8 cellular contexts compared by ENCODE assay signal in the genomic region with DNA sequence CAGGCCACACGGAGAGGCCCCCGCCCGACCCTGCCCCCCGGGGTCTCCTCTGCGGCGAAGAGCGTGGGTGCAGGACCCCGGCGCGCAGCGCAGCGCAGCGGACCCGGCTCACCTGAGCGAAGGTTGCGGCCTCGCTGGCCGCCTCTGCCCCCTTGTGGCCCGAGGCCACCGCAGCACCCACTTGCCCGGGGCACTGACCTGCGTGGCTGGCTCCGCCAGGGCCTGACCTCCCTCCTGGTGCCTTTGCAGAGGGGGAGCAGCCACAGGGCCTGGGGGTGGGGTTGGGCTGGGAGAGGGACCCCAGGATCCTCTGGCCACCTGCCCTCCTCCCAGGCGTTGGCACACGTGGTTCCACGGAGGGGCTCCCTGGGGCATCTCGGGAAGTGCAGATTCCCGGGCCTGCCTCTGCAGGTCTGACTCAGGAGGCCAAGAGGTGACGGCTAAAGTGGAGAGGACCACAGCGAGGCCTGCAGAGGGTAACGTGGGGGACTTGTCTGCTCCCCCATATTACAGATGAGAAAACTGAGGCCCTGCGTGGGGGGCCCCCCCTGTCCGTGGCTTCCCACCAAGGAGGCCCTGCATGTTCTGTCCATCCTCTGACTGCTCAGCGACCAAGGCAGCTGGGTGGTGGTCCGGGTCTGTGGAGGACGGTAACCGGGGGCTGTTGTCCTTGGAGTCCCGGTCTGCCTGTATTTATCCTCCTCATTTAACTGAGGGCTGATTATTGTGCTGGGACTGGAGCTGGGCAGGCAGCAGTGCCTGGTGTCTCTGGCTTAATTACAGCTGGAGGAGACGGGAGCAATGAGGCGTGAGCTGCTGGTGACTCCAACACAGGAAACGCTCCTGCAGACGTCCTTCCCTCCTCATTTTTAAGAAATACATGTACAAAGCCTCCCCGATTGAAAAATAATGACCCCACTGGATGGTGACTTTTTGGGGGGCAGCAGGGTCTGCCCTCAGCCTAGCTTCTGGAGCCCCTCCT.
A peak's percentile ranks its signal among the peaks of the same experiment; 100 is the strongest.
DNase-seq lines count a peak whose midpoint lies in the region; ATAC-seq and TF ChIP-seq lines count a peak whose summit lies in the region.

No MANE protein-coding gene starts in this region.

- H3K27ac ChIP-seq in Karpas-422 (ENCODE audit: low read length) (no peak overlapping the region), neural progenitor cell (no peak overlapping the region)

- no peaks in the 10 kb centered on the region for H3K36me3 Mint-ChIP-seq in activated CD4-positive, alpha-beta T cell treated with anti-CD3 and anti-CD28 coated beads, Interleukin-2, amount 10 ng/mL, durations not matched to agents 24 days and 14 days (ENCODE audit: low read depth)
- H3K36me3 Mint-ChIP-seq in endothelial cell (ENCODE audit: low read depth, unreplicated experiment) (no peaks in the 10 kb centered on the region), neural progenitor cell (no peaks in the 10 kb centered on the region)

- no peaks in the 10 kb centered on the region for H3K9me3 Mint-ChIP-seq in activated CD4-positive, alpha-beta T cell treated with anti-CD3 and anti-CD28 coated beads, Interleukin-2, amount 10 ng/mL, durations not matched to agents 24 days and 14 days
- no peaks in the 10 kb centered on the region for H3K9me3 Mint-ChIP-seq in endothelial cell (ENCODE audit: unreplicated experiment)
- H3K9me3 Mint-ChIP-seq in neural progenitor cell = no peaks in the 10 kb centered on the region

- H3K4me1 ChIP-seq in Karpas-422 (ENCODE audit: low read length) (no peaks in the 10 kb centered on the region), neural progenitor cell (peaks cover 40% of the 10 kb centered on the region)

- TF ChIP-seq CTCF in GM06990 (IDR thresholded peaks at IDR 0.05; ENCODE audit: insufficient read depth, low read length, poor library complexity, severe bottlenecking) (peak; percentile 75), endothelial cell (IDR thresholded peaks at IDR 0.05; ENCODE audit: unreplicated experiment) (peak; percentile 86), neural progenitor cell (IDR thresholded peaks at IDR 0.05) (peak; percentile 72)

- intact Hi-C loops in activated CD4-positive, alpha-beta T cell treated with anti-CD3 and anti-CD28 coated beads, Interleukin-2, amount 10 ng/mL, durations not matched to agents 24 days and 14 days (cut with micrococcal nuclease) = loop anchor here (2.0 kb wide), 1 partner anchor 272 kb away; no protein-coding TSS in a partner anchor

- no peak overlapping the region for H2AFZ ChIP-seq in Karpas-422 (ENCODE audit: low read length)
- no peak overlapping the region for H2AFZ ChIP-seq in neural progenitor cell (replicated peaks)

- peak; percentile 33 for DNase-seq in GM06990 (ENCODE audit: extremely low read depth, insufficient read length)
- DNase-seq in Karpas-422 = peak; percentile 55
- DNase-seq in activated CD4-positive, alpha-beta T cell treated with anti-CD3 and anti-CD28 coated beads, Interleukin-2, amount 10 ng/mL, durations not matched to agents 24 days and 14 days = peak; percentile 87
- peak; percentile 71 for DNase-seq in endothelial cell (ENCODE audit: low spot score)
- peak; percentile 73 for DNase-seq in neural progenitor cell (ENCODE audit: low spot score)
- no peak for DNase-seq in NK-92 (lab: John Stamatoyannopoulos, UW; ENCODE audit: unreplicated experiment)
- no peak for DNase-seq in HCEC 1CT

- ATAC-seq in HG02870 (IDR thresholded peaks at IDR 0.05; ENCODE audit: unreplicated experiment) = no peak

- H3F3A ChIP-seq in neural progenitor cell (ENCODE audit: low read depth) = peaks cover 27% of the 10 kb centered on the region

- H3K27me3 ChIP-seq in GM06990 (replicated peaks; ENCODE audit: control insufficient read depth, insufficient read depth, low read length) (no peaks in the 10 kb centered on the region; the same call in 1 of the 2 replicates), Karpas-422 (ENCODE audit: low read length) (no peaks in the 10 kb centered on the region), neural progenitor cell (no peaks in the 10 kb centered on the region)

- H3K9ac ChIP-seq in Karpas-422 (ENCODE audit: low read length) (no peak overlapping the region), neural progenitor cell (no peak overlapping the region)

- peaks cover 5% of the 10 kb centered on the region for H3K4me1 Mint-ChIP-seq in activated CD4-positive, alpha-beta T cell treated with anti-CD3 and anti-CD28 coated beads, Interleukin-2, amount 10 ng/mL, durations not matched to agents 24 days and 14 days
- H3K4me1 Mint-ChIP-seq in endothelial cell (ENCODE audit: unreplicated experiment) (peaks cover 6% of the 10 kb centered on the region), neural progenitor cell (peaks cover 38% of the 10 kb centered on the region)

- 0 out of 2 replicates have a peak, but pooled peaks cover 3% of the 10 kb centered on the region for H4K20me1 ChIP-seq in Karpas-422 (ENCODE audit: insufficient read depth, low read depth, low read length)
- H4K20me1 ChIP-seq in neural progenitor cell (ENCODE audit: low read depth) = no peaks in the 10 kb centered on the region

- no peaks in the 10 kb centered on the region for H3K36me3 ChIP-seq in GM06990 (ENCODE audit: control insufficient read depth, insufficient read depth, low read length)
- H3K36me3 ChIP-seq in Karpas-422 (ENCODE audit: insufficient read depth, low read length) = no peaks in the 10 kb centered on the region
- H3K36me3 ChIP-seq in neural progenitor cell = no peaks in the 10 kb centered on the region

- no peak overlapping the region for H3K4me3 Mint-ChIP-seq in activated CD4-positive, alpha-beta T cell treated with anti-CD3 and anti-CD28 coated beads, Interleukin-2, amount 10 ng/mL, durations not matched to agents 24 days and 14 days
- H3K4me3 Mint-ChIP-seq in endothelial cell (ENCODE audit: unreplicated experiment) = no peak overlapping the region
- H3K4me3 Mint-ChIP-seq in neural progenitor cell = no peak overlapping the region

- H3K4me3 ChIP-seq in GM06990 (replicated peaks; ENCODE audit: low read depth, low read length) (no peak overlapping the region), Karpas-422 (ENCODE audit: low read length) (no peak overlapping the region), neural progenitor cell (no peak overlapping the region)

- H3K9me3 ChIP-seq in Karpas-422 (ENCODE audit: low read length) = no peaks in the 10 kb centered on the region
- H3K9me3 ChIP-seq in neural progenitor cell (ENCODE audit: low read depth) = no peaks in the 10 kb centered on the region

- H3K4me2 ChIP-seq in Karpas-422 (ENCODE audit: low read depth, low read length, poor library complexity, severe bottlenecking) (no peak overlapping the region), neural progenitor cell (peak overlapping the region; percentile 54)

- no peaks in the 10 kb centered on the region for H3K79me2 ChIP-seq in Karpas-422 (ENCODE audit: low read length)
- H3K79me2 ChIP-seq in neural progenitor cell (ENCODE audit: low read depth) = no peaks in the 10 kb centered on the region

- H3K27me3 Mint-ChIP-seq in activated CD4-positive, alpha-beta T cell treated with anti-CD3 and anti-CD28 coated beads, Interleukin-2, amount 10 ng/mL, durations not matched to agents 24 days and 14 days = peaks cover 10% of the 10 kb centered on the region
- H3K27me3 Mint-ChIP-seq in endothelial cell (ENCODE audit: unreplicated experiment) (peaks cover 5% of the 10 kb centered on the region), neural progenitor cell (ENCODE audit: insufficient read depth, low read depth) (peaks cover 9% of the 10 kb centered on the region)

- H3K9me2 ChIP-seq in Karpas-422 (replicated peaks; ENCODE audit: insufficient read depth, low read length) = no peaks in the 10 kb centered on the region

- no peak overlapping the region for H3K27ac Mint-ChIP-seq in activated CD4-positive, alpha-beta T cell treated with anti-CD3 and anti-CD28 coated beads, Interleukin-2, amount 10 ng/mL, durations not matched to agents 24 days and 14 days
- H3K27ac Mint-ChIP-seq in endothelial cell (ENCODE audit: unreplicated experiment) = no peak overlapping the region
- no peak overlapping the region for H3K27ac Mint-ChIP-seq in neural progenitor cell

Comparison
In these comparisons a context has a peak if more than half of its experiments do, and no peak if none do; other contexts are left out.
1. DNase-seq: peak in GM06990 (single experiment), Karpas-422 (single experiment), activated CD4-positive, alpha-beta T cell treated with anti-CD3 and anti-CD28 coated beads, Interleukin-2, amount 10 ng/mL, durations not matched to agents 24 days and 14 days (single experiment), endothelial cell (single experiment) and neural progenitor cell (single experiment); none in NK-92 (single experiment) and HCEC 1CT (single experiment).
2. Peak in every context shown above with its lines, with median percentiles within 50 percentile points of each other: CTCF ChIP-seq.